11 cellular contexts compared by ENCODE assay signal in genomic region chr13:40352385-40352778, GRCh38.
DNase-seq lines count a peak whose midpoint lies in the region; ATAC-seq and TF ChIP-seq lines count a peak whose summit lies in the region.
"Had no signal": no experiment of that assay in that cellular context is flagged by ENCODE, and none has a peak within 500 bp of the region (broad histone marks: within the 10 kb centered on the region; RNA-seq: fewer than 3 reads in every experiment).

No MANE protein-coding gene starts in this region.

- H3K4me2 ChIP-seq in neural progenitor cell: no peak overlapping the region

- H2AFZ ChIP-seq in neural progenitor cell (replicated peaks): peak overlapping the region; percentile 15

- H3K4me1 Mint-ChIP-seq in neural progenitor cell: peaks cover 42% of the 10 kb centered on the region
- H3K4me1 Mint-ChIP-seq: activated naive CD8-positive, alpha-beta T cell treated with anti-CD3 and anti-CD28 coated beads, Interleukin-2, amount 10 ng/mL, durations not matched to agents 7 days and 5 days had no signal

- H3K27ac ChIP-seq in neural progenitor cell: no peak overlapping the region
- H3K27ac ChIP-seq in thyroid gland: peak overlapping the region in 1 of 3 donors; percentile 33

- no peaks in the 10 kb centered on the region for H3K36me3 Mint-ChIP-seq in neural progenitor cell

- H3K4me1 ChIP-seq in neural progenitor cell (peaks cover 21% of the 10 kb centered on the region), thyroid gland (peaks cover 7 to 11% of the 10 kb centered on the region in 2 donors)

- no peak overlapping the region for H3K9ac ChIP-seq in neural progenitor cell

- TF ChIP-seq POLR2A in thyroid gland (IDR thresholded peaks at IDR 0.05): no peak

- TF ChIP-seq CTCF in neural progenitor cell (IDR thresholded peaks at IDR 0.05) (no peak), thyroid gland (IDR thresholded peaks at IDR 0.05) (no peak)

- H3K36me3 ChIP-seq in neural progenitor cell: no peaks in the 10 kb centered on the region
- no peaks in the 10 kb centered on the region for H3K36me3 ChIP-seq in thyroid gland

- H3F3A ChIP-seq in neural progenitor cell (ENCODE audit: low read depth): peaks cover 5% of the 10 kb centered on the region

- H3K79me2 ChIP-seq in neural progenitor cell (ENCODE audit: low read depth): no peaks in the 10 kb centered on the region

- no peaks in the 10 kb centered on the region for H3K9me3 ChIP-seq in neural progenitor cell (ENCODE audit: low read depth)
- H3K9me3 ChIP-seq in thyroid gland: no peaks in the 10 kb centered on the region

- peaks cover 6% of the 10 kb centered on the region for H3K27me3 Mint-ChIP-seq in neural progenitor cell (ENCODE audit: insufficient read depth, low read depth)
- H3K27me3 Mint-ChIP-seq: activated naive CD8-positive, alpha-beta T cell treated with anti-CD3 and anti-CD28 coated beads, Interleukin-2, amount 10 ng/mL, durations not matched to agents 7 days and 5 days; T-helper 17 cell had no signal

- H3K27me3 ChIP-seq in neural progenitor cell (peaks cover 23% of the 10 kb centered on the region), thyroid gland (no peaks in the 10 kb centered on the region)

- peaks cover 7% of the 10 kb centered on the region for H3K9me3 Mint-ChIP-seq in neural progenitor cell
- H3K9me3 Mint-ChIP-seq: activated naive CD8-positive, alpha-beta T cell treated with anti-CD3 and anti-CD28 coated beads, Interleukin-2, amount 10 ng/mL, durations not matched to agents 7 days and 5 days had no signal

- peak overlapping the region; percentile 77 for H3K27ac Mint-ChIP-seq in neural progenitor cell
- H3K27ac Mint-ChIP-seq: activated naive CD8-positive, alpha-beta T cell treated with anti-CD3 and anti-CD28 coated beads, Interleukin-2, amount 10 ng/mL, durations not matched to agents 7 days and 5 days; T-helper 17 cell had no signal

- H3K4me3 ChIP-seq in neural progenitor cell (no peak overlapping the region), thyroid gland (replicated peaks in 1 of 3) (no peak overlapping the region)

- DNase-seq in astrocyte of the hippocampus (ENCODE audit: low read depth, low spot score): peak; percentile 39
- DNase-seq in head of caudate nucleus: peak in 37 of 42 donors; percentile 9 to 78 (median 45)
- no peak for DNase-seq in neural progenitor cell (ENCODE audit: low spot score)
- DNase-seq in thyroid gland: peak; percentile 60 to 61
- DNase-seq in HPDE6-E6E7 (ENCODE audit: extremely low spot score): no peak
- no peak for DNase-seq in dermis blood vessel endothelial cell
- DNase-seq: activated naive CD8-positive, alpha-beta T cell treated with anti-CD3 and anti-CD28 coated beads, Interleukin-2, amount 10 ng/mL, durations not matched to agents 7 days and 5 days; left colon; NCI-H146; T-helper 17 cell had no signal

- 52 to 64% methylated on average over 9 of the region's 9 CpGs for whole genome bisulfite sequencing in thyroid gland, 2 donors

- ATAC-seq in HG02840 (IDR thresholded peaks at IDR 0.05; ENCODE audit: low FRiP score, unreplicated experiment): no peak
- ATAC-seq: left colon, T-helper 17 cell had no signal

- H4K20me1 ChIP-seq in neural progenitor cell (ENCODE audit: low read depth): no peaks in the 10 kb centered on the region

- H3K4me3 Mint-ChIP-seq in neural progenitor cell: no peak overlapping the region
- H3K4me3 Mint-ChIP-seq: activated naive CD8-positive, alpha-beta T cell treated with anti-CD3 and anti-CD28 coated beads, Interleukin-2, amount 10 ng/mL, durations not matched to agents 7 days and 5 days; T-helper 17 cell had no signal

- intact Hi-C loops in head of caudate nucleus (cut with DNase I): no loop called here
- intact Hi-C loops in thyroid gland (cut with DNase I): no loop called here

Comparison
In these comparisons a context has a peak if more than half of its experiments do, and no peak if none do; other contexts are left out.
1. DNase-seq: peak in astrocyte of the hippocampus (single experiment), head of caudate nucleus (37 of 42) and thyroid gland (2 of 2); none in neural progenitor cell (single experiment), HPDE6-E6E7 (single experiment) and dermis blood vessel endothelial cell (single experiment).